Comparison of ENCODE assay signal across 8 cellular contexts in genomic region chr10:6300106-6300783, GRCh38.
A peak's percentile ranks its signal among the peaks of the same experiment; 100 is the strongest.
DNase-seq lines count a peak whose midpoint lies in the region; ATAC-seq, FAIRE-seq and TF ChIP-seq lines count a peak whose summit lies in the region.

No MANE protein-coding gene starts in this region.

- no peaks in the 10 kb centered on the region for H3K36me3 ChIP-seq in DND-41 (ENCODE audit: insufficient read depth, low read length)
- no peaks in the 10 kb centered on the region for H3K36me3 ChIP-seq in kidney (ENCODE audit: control insufficient read depth in 1 of 2, insufficient read depth in 2 of 2, low read length in 2 of 2)
- no peaks in the 10 kb centered on the region for H3K36me3 ChIP-seq in psoas muscle (ENCODE audit: insufficient read depth in 1 of 2, low read depth in 1 of 2)

- CTCF ChIA-PET in activated B cell treated with CpG ODN at 0.5 μM for 24 hours (lab: Charles Lee) = interaction anchor here (0.8 to 3.8 kb wide), 8 partner anchors 20 to 147 kb away, joined by 3 to 26 read pairs (median 5); partner anchors contain the start of gene PFKFB3

- H3K9me3 Mint-ChIP-seq in activated B cell treated with CpG ODN at 0.5 μM for 24 hours = no peaks in the 10 kb centered on the region

- H3K27ac ChIP-seq in DND-41 (ENCODE audit: low read length) = peak overlapping the region; percentile 65
- H3K27ac ChIP-seq in kidney (ENCODE audit: low read depth in 2 of 2, low read length in 2 of 2) = peak overlapping the region in 1 of 2 donors; percentile 47
- no peak overlapping the region for H3K27ac ChIP-seq in psoas muscle

- H3K4me1 Mint-ChIP-seq in activated B cell treated with CpG ODN at 0.5 μM for 24 hours = peaks cover 82% of the 10 kb centered on the region

- peak overlapping the region in 1 of 2 experiments; percentile 18; a peak in 1 of 4 replicates for H3K4me3 ChIP-seq in DND-41 (ENCODE audit: low read depth in 1 of 2, low read length in 2 of 2)
- no peak overlapping the region for H3K4me3 ChIP-seq in fibroblast of the aortic adventitia (ENCODE audit: low read depth, low read length)
- H3K4me3 ChIP-seq in kidney (ENCODE audit: low read length in 2 of 2) = no peak overlapping the region
- H3K4me3 ChIP-seq in psoas muscle = no peak overlapping the region

- intact Hi-C loops in activated B cell treated with CpG ODN at 0.5 μM for 24 hours (cut with micrococcal nuclease) (loop anchor here (1.0 kb wide), 8 partner anchors 20 to 137 kb away; partner anchors contain the start of gene PFKFB3), kidney (cut with DNase I) (no loop called here), psoas muscle (cut with DNase I) (no loop called here)

- peak overlapping the region; percentile 21 for H2AFZ ChIP-seq in DND-41 (ENCODE audit: low read depth, low read length)

- ATAC-seq in DND-41 (ENCODE audit: insufficient read depth, low read depth) = peak; percentile 88
- ATAC-seq in GM19467 (IDR thresholded peaks at IDR 0.05; ENCODE audit: unreplicated experiment) = peak; percentile 89
- ATAC-seq in HG03520 (IDR thresholded peaks at IDR 0.05; ENCODE audit: unreplicated experiment) = peak; percentile 88
- peak; percentile 80 for ATAC-seq in activated B cell treated with CpG ODN at 0.5 μM for 24 hours (ENCODE audit: low read depth)
- no peak for ATAC-seq in psoas muscle

- POLR2A ChIA-PET in activated B cell treated with CpG ODN at 0.5 μM for 24 hours (lab: Charles Lee) = interaction anchor here (0.9 to 7.4 kb wide), 17 partner anchors 8 to 137 kb away, joined by 3 to 129 read pairs (median 6); partner anchors contain the start of gene PFKFB3

- no peak for TF ChIP-seq CTCF in DND-41 (IDR thresholded peaks at IDR 0.05; ENCODE audit: borderline replicate concordance, extremely low read depth, low read length, poor library complexity, severe bottlenecking)
- TF ChIP-seq CTCF in activated B cell treated with CpG ODN at 0.5 μM for 24 hours (IDR thresholded peaks at IDR 0.05) = no peak
- TF ChIP-seq CTCF in fibroblast of the aortic adventitia (IDR thresholded peaks at IDR 0.05; ENCODE audit: insufficient read depth, low read length) = no peak
- TF ChIP-seq CTCF in kidney (IDR thresholded peaks at IDR 0.05; ENCODE audit: borderline replicate concordance, extremely low read depth, insufficient read depth) = no peak
- no peak for TF ChIP-seq CTCF in psoas muscle (IDR thresholded peaks at IDR 0.05)

- H3K27me3 ChIP-seq in DND-41 (ENCODE audit: insufficient read depth, low read length, poor library complexity) = no peaks in the 10 kb centered on the region
- no peaks in the 10 kb centered on the region for H3K27me3 ChIP-seq in psoas muscle (ENCODE audit: insufficient read depth in 3 of 3, low read length in 2 of 3)

- H3K36me3 Mint-ChIP-seq in activated B cell treated with CpG ODN at 0.5 μM for 24 hours (ENCODE audit: low read depth) = no peaks in the 10 kb centered on the region

- H3K9me3 ChIP-seq in DND-41 (ENCODE audit: insufficient read depth, low read length, severe bottlenecking) (no peaks in the 10 kb centered on the region), kidney (ENCODE audit: control insufficient read depth in 1 of 2, low read length in 2 of 2) (no peaks in the 10 kb centered on the region), psoas muscle (no peaks in the 10 kb centered on the region)

- 51 to 56% (median 52%) methylated on average over 14 of the region's 14 CpGs for WGBS in psoas muscle, 3 donors

- H3K27me3 Mint-ChIP-seq in activated B cell treated with CpG ODN at 0.5 μM for 24 hours = no peaks in the 10 kb centered on the region

- H3K9ac ChIP-seq in DND-41 (ENCODE audit: low read depth, low read length) (peak overlapping the region; percentile 4; the same call in 1 of the 2 replicates), kidney (ENCODE audit: low read length in 2 of 2) (no peak overlapping the region)

- no peaks in the 10 kb centered on the region for H3K79me2 ChIP-seq in DND-41 (ENCODE audit: insufficient read depth, low read length)

- H3K27ac Mint-ChIP-seq in activated B cell treated with CpG ODN at 0.5 μM for 24 hours = peak overlapping the region; percentile 96

- peaks cover 26% of the 10 kb centered on the region for H3K4me1 ChIP-seq in DND-41 (ENCODE audit: insufficient read depth, low read length)
- H3K4me1 ChIP-seq in kidney (ENCODE audit: control insufficient read depth in 1 of 2, insufficient read depth in 1 of 2, low read depth in 1 of 2, low read length in 2 of 2) = peaks cover 13 to 14% of the 10 kb centered on the region in 2 donors
- H3K4me1 ChIP-seq in psoas muscle = no peaks in the 10 kb centered on the region

- DNase-seq in DND-41 (peak; percentile 47), activated B cell treated with CpG ODN at 0.5 μM for 24 hours (peak; percentile 48), fibroblast of the aortic adventitia (ENCODE audit: low read depth) (peak; percentile 54), kidney (no peak), psoas muscle (no peak)
- peak; percentile 15 to 23 for DNase-seq in stimulated activated CD4-positive, alpha-beta T cell treated with anti-CD3 and anti-CD28 coated beads, Interleukin-2, amount 100 ng/mL, for 48 hours

- no peaks in the 10 kb centered on the region for H4K20me1 ChIP-seq in DND-41 (ENCODE audit: insufficient read depth, low read length)

- H3K4me2 ChIP-seq in DND-41 (ENCODE audit: insufficient read depth, low read length) = peak overlapping the region; percentile 50

- peak overlapping the region; percentile 75 for H3K4me3 Mint-ChIP-seq in activated B cell treated with CpG ODN at 0.5 μM for 24 hours

- FAIRE-seq in kidney (lab: Jason Lieb, UNC) = no peak

Comparison
In these comparisons a context has a peak if more than half of its experiments do, and no peak if none do; other contexts are left out.
1. ATAC-seq: peak in DND-41 (single experiment), GM19467 (single experiment), HG03520 (single experiment) and activated B cell treated with CpG ODN at 0.5 μM for 24 hours (single experiment); none in psoas muscle (0 of 4).
2. DNase-seq: peak in DND-41 (single experiment), activated B cell treated with CpG ODN at 0.5 μM for 24 hours (single experiment), fibroblast of the aortic adventitia (single experiment) and stimulated activated CD4-positive, alpha-beta T cell treated with anti-CD3 and anti-CD28 coated beads, Interleukin-2, amount 100 ng/mL, for 48 hours (2 of 2); none in kidney (single experiment) and psoas muscle (0 of 2).